Comparison of ENCODE assay signal across 11 cellular contexts in the genomic region with DNA sequence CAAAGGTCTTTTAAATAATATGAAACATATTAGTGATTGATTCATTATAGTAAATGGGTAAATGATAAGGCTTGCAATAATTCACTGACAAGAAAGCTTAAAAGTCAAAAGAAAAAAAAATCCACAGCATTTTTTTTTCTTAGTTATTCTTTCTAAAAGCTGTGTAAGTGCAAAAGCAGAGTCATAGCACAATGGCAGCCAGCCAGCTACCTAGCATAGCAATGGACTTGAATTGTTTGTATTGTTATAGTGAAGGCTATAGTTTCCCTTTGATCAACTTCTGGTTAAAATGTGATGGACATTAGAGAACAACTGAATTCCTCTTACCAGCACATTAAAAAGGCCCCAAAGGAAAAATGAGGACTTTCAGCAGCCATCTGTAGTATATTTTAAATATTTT.
DNase-seq lines count a peak whose midpoint lies in the region; ATAC-seq and TF ChIP-seq lines count a peak whose summit lies in the region.
"Had no signal": no experiment of that assay in that cellular context is flagged by ENCODE, and none has a peak within 500 bp of the region (broad histone marks: within the 10 kb centered on the region; RNA-seq: fewer than 3 reads in every experiment).

No MANE protein-coding gene starts in this region.

- H3K4me1 Mint-ChIP-seq in activated naive CD4-positive, alpha-beta T cell treated with anti-CD3 and anti-CD28 coated beads, Interleukin-2, amount 10 ng/mL, durations not matched to agents 7 days and 5 days: no peaks in the 10 kb centered on the region
- H3K4me1 Mint-ChIP-seq: activated B cell treated with CpG ODN at 0.5 μM for 24 hours had no signal

- DNase-seq in H4 (ENCODE audit: low spot score) (peak; percentile 48), cardiac fibroblast (ENCODE audit: low read depth in 2 of 2) (peak; percentile 85 to 87), kidney epithelial cell (ENCODE audit: low read depth) (peak; percentile 35), GM19240 (ENCODE audit: insufficient read length, low spot score) (no peak)
- DNase-seq in stimulated activated CD4-positive, alpha-beta T cell treated with anti-CD3 and anti-CD28 coated beads, Interleukin-4, amount 100 ng/mL, for 24 hours: no peak
- DNase-seq in activated naive CD4-positive, alpha-beta T cell treated with anti-CD3 and anti-CD28 coated beads, Interleukin-2, amount 10 ng/mL, durations not matched to agents 7 days and 5 days: no peak
- DNase-seq: activated B cell treated with CpG ODN at 0.5 μM for 24 hours had no signal

- peak overlapping the region; percentile 35 for H3K27ac ChIP-seq in ACC112 (ENCODE audit: low read depth, low read length)
- H3K27ac ChIP-seq: left lung had no signal

- no peaks in the 10 kb centered on the region for H3K9me3 Mint-ChIP-seq in activated naive CD4-positive, alpha-beta T cell treated with anti-CD3 and anti-CD28 coated beads, Interleukin-2, amount 10 ng/mL, durations not matched to agents 7 days and 5 days
- H3K9me3 Mint-ChIP-seq: activated B cell treated with CpG ODN at 0.5 μM for 24 hours had no signal

- H3K36me3 Mint-ChIP-seq in activated naive CD4-positive, alpha-beta T cell treated with anti-CD3 and anti-CD28 coated beads, Interleukin-2, amount 10 ng/mL, durations not matched to agents 7 days and 5 days: no peaks in the 10 kb centered on the region

- no peaks in the 10 kb centered on the region for H3K27me3 ChIP-seq in ACC112 (ENCODE audit: insufficient read depth, low read length)
- no peaks in the 10 kb centered on the region for H3K27me3 ChIP-seq in kidney epithelial cell (ENCODE audit: control insufficient read depth, insufficient read depth, low read length)
- H3K27me3 ChIP-seq: left lung had no signal

- H3K79me2 ChIP-seq in ACC112 (ENCODE audit: control insufficient read depth, insufficient read depth, low read length, unreplicated experiment): peaks cover 3% of the 10 kb centered on the region

- no peaks in the 10 kb centered on the region for H3K27me3 Mint-ChIP-seq in activated naive CD4-positive, alpha-beta T cell treated with anti-CD3 and anti-CD28 coated beads, Interleukin-2, amount 10 ng/mL, durations not matched to agents 7 days and 5 days
- H3K27me3 Mint-ChIP-seq: activated B cell treated with CpG ODN at 0.5 μM for 24 hours had no signal

- no peak overlapping the region for H2AFZ ChIP-seq in ACC112 (ENCODE audit: low read length, unreplicated experiment)

- no peak overlapping the region for H3K27ac Mint-ChIP-seq in activated naive CD4-positive, alpha-beta T cell treated with anti-CD3 and anti-CD28 coated beads, Interleukin-2, amount 10 ng/mL, durations not matched to agents 7 days and 5 days
- H3K27ac Mint-ChIP-seq: activated B cell treated with CpG ODN at 0.5 μM for 24 hours had no signal

- TF ChIP-seq POLR2A in GM18505 (IDR thresholded peaks at IDR 0.05; ENCODE audit: borderline replicate concordance, extremely low read depth, insufficient read depth, insufficient read length): no peak

- H3K4me3 Mint-ChIP-seq in activated naive CD4-positive, alpha-beta T cell treated with anti-CD3 and anti-CD28 coated beads, Interleukin-2, amount 10 ng/mL, durations not matched to agents 7 days and 5 days: no peak overlapping the region
- H3K4me3 Mint-ChIP-seq: activated B cell treated with CpG ODN at 0.5 μM for 24 hours had no signal

- H3K4me3 ChIP-seq in ACC112 (ENCODE audit: low read depth, low read length): no peak overlapping the region
- no peak overlapping the region for H3K4me3 ChIP-seq in cardiac fibroblast (replicated peaks in 1 of 2; ENCODE audit: low read depth in 2 of 2, low read length in 2 of 2)
- H3K4me3 ChIP-seq in kidney epithelial cell (ENCODE audit: low read depth, low read length): no peak overlapping the region
- H3K4me3 ChIP-seq: left lung had no signal

- CTCF ChIA-PET in activated naive CD4-positive, alpha-beta T cell treated with anti-CD3 and anti-CD28 coated beads, Interleukin-2, amount 10 ng/mL, durations not matched to agents 7 days and 5 days (lab: Charles Lee): no interaction called here

- no peak for ATAC-seq in GM18505 (IDR thresholded peaks at IDR 0.05; ENCODE audit: unreplicated experiment)
- ATAC-seq: left lung, sciatic nerve had no signal

- H3K4me1 ChIP-seq in ACC112 (ENCODE audit: control insufficient read depth, insufficient read depth, low read length, unreplicated experiment): peaks cover 40% of the 10 kb centered on the region
- H3K4me1 ChIP-seq: left lung had no signal

- H3K36me3 ChIP-seq in ACC112 (ENCODE audit: insufficient read depth, low read length): 0 out of 2 replicates have a peak, but pooled peaks cover 4% of the 10 kb centered on the region
- no peaks in the 10 kb centered on the region for H3K36me3 ChIP-seq in kidney epithelial cell (ENCODE audit: control insufficient read depth, insufficient read depth, low read length)
- H3K36me3 ChIP-seq: left lung had no signal

- TF ChIP-seq CTCF in cardiac fibroblast (IDR thresholded peaks at IDR 0.05; ENCODE audit: low read depth, low read length) (no peak), kidney epithelial cell (IDR thresholded peaks at IDR 0.05; ENCODE audit: insufficient read depth, low read length, poor library complexity, severe bottlenecking) (no peak)

Comparison
In these comparisons a context has a peak if more than half of its experiments do, and no peak if none do; other contexts are left out.
1. DNase-seq: peak in H4 (single experiment), cardiac fibroblast (2 of 2) and kidney epithelial cell (single experiment); none in GM19240 (single experiment), stimulated activated CD4-positive, alpha-beta T cell treated with anti-CD3 and anti-CD28 coated beads, Interleukin-4, amount 100 ng/mL, for 24 hours (single experiment) and activated naive CD4-positive, alpha-beta T cell treated with anti-CD3 and anti-CD28 coated beads, Interleukin-2, amount 10 ng/mL, durations not matched to agents 7 days and 5 days (single experiment).